ENCODE assay signal across 21 cellular contexts in genomic region chr14:51430079-51430478, GRCh38.
DNase-seq lines count a peak whose midpoint lies in the region; ATAC-seq and TF ChIP-seq lines count a peak whose summit lies in the region.
"Had no signal": no experiment of that assay in that cellular context is flagged by ENCODE, and none has a peak within 500 bp of the region (broad histone marks: within the 10 kb centered on the region; RNA-seq: fewer than 3 reads in every experiment).

No MANE protein-coding gene starts in this region.

- no peaks in the 10 kb centered on the region for H3K36me3 Mint-ChIP-seq in nephron (ENCODE audit: low read depth)
- H3K36me3 Mint-ChIP-seq: CD8-positive, alpha-beta T cell; T-cell had no signal

- H3K4me1 Mint-ChIP-seq in nephron = peaks cover 26% of the 10 kb centered on the region
- H3K4me1 Mint-ChIP-seq: T-cell had no signal

- H3K27me3 ChIP-seq in ACC112 (ENCODE audit: insufficient read depth, low read length) = no peaks in the 10 kb centered on the region
- H3K27me3 ChIP-seq: hepatocyte, vagina had no signal

- H3K27me3 Mint-ChIP-seq in nephron (ENCODE audit: low read depth) = peaks cover 4% of the 10 kb centered on the region
- H3K27me3 Mint-ChIP-seq: progenitor cell of endocrine pancreas had no signal

- peak overlapping the region; percentile 45 for H3K4me3 ChIP-seq in ACC112 (ENCODE audit: low read depth, low read length)
- H3K4me3 ChIP-seq in choroid plexus epithelial cell (ENCODE audit: low read depth, low read length) = no peak overlapping the region
- H3K4me3 ChIP-seq: coronary artery, hepatocyte, K562, vagina had no signal

- H2AFZ ChIP-seq in ACC112 (ENCODE audit: low read length, unreplicated experiment) = peak overlapping the region; percentile 50
- H2AFZ ChIP-seq: hepatocyte had no signal

- H3K4me3 Mint-ChIP-seq in nephron = no peak overlapping the region
- H3K4me3 Mint-ChIP-seq: activated CD8-positive, alpha-beta T cell treated with anti-CD3 and anti-CD28 coated beads, Interleukin-2, amount 10 ng/mL, durations not matched to agents 7 days and 5 days; CD8-positive, alpha-beta T cell; T-cell had no signal

- H3K4me1 ChIP-seq in ACC112 (ENCODE audit: control insufficient read depth, insufficient read depth, low read length, unreplicated experiment) = peaks cover 30% of the 10 kb centered on the region

- H3K79me2 ChIP-seq in ACC112 (ENCODE audit: control insufficient read depth, insufficient read depth, low read length, unreplicated experiment) = no peaks in the 10 kb centered on the region
- H3K79me2 ChIP-seq: hepatocyte had no signal

- TF ChIP-seq CTCF in choroid plexus epithelial cell (conservative IDR thresholded peaks at IDR 0.05; ENCODE audit: low read depth, low read length) = no peak
- TF ChIP-seq CTCF in nephron (IDR thresholded peaks at IDR 0.05; ENCODE audit: unreplicated experiment in 3 of 3) = no peak

- peak overlapping the region; percentile 51 for H3K27ac ChIP-seq in ACC112 (ENCODE audit: low read depth, low read length)
- H3K27ac ChIP-seq: coronary artery, epithelial cell of prostate, hepatocyte, vagina had no signal

- H3K36me3 ChIP-seq in ACC112 (ENCODE audit: insufficient read depth, low read length) = no peaks in the 10 kb centered on the region
- H3K36me3 ChIP-seq: vagina had no signal

- ATAC-seq in HG03469 (IDR thresholded peaks at IDR 0.05; ENCODE audit: unreplicated experiment) = no peak
- ATAC-seq: activated CD8-positive, alpha-beta T cell treated with anti-CD3 and anti-CD28 coated beads, Interleukin-2, amount 10 ng/mL, durations not matched to agents 7 days and 5 days; CD8-positive, alpha-beta T cell; K562; T-cell had no signal

- DNase-seq in M059J (ENCODE audit: low read depth) = peak; percentile 46
- peak; percentile 37 for DNase-seq in choroid plexus epithelial cell (ENCODE audit: low read depth)
- no peak for DNase-seq in iPS-NIHi7 (ENCODE audit: extremely low spot score)
- no peak for DNase-seq in activated CD8-positive, alpha-beta memory T cell treated with anti-CD3 and anti-CD28 coated beads, Interleukin-2, amount 50 U/mL, for 4 hours
- DNase-seq in stimulated activated CD4-positive, alpha-beta T cell treated with anti-CD3 and anti-CD28 coated beads, Interleukin-4, amount 100 ng/mL, for 4 hours = no peak
- DNase-seq: activated CD8-positive, alpha-beta T cell treated with anti-CD3 and anti-CD28 coated beads, Interleukin-2, amount 10 ng/mL, durations not matched to agents 7 days and 5 days; amniotic stem cell; CD8-positive, alpha-beta T cell; NCI-H1105; NCI-H774; stimulated activated naive CD4-positive, alpha-beta T cell; T-cell had no signal

- H3K27ac Mint-ChIP-seq in nephron = peak overlapping the region; percentile 57 to 62 (median 61)
- H3K27ac Mint-ChIP-seq: activated CD8-positive, alpha-beta T cell treated with anti-CD3 and anti-CD28 coated beads, Interleukin-2, amount 10 ng/mL, durations not matched to agents 7 days and 5 days; CD8-positive, alpha-beta T cell; T-cell had no signal

- no peaks in the 10 kb centered on the region for H3K9me3 Mint-ChIP-seq in nephron
- H3K9me3 Mint-ChIP-seq: CD8-positive, alpha-beta T cell; T-cell had no signal

Comparison
In these comparisons a context has a peak if more than half of its experiments do, and no peak if none do; other contexts are left out.
1. DNase-seq: peak in M059J (single experiment) and choroid plexus epithelial cell (single experiment); none in iPS-NIHi7 (single experiment), activated CD8-positive, alpha-beta memory T cell treated with anti-CD3 and anti-CD28 coated beads, Interleukin-2, amount 50 U/mL, for 4 hours (single experiment) and stimulated activated CD4-positive, alpha-beta T cell treated with anti-CD3 and anti-CD28 coated beads, Interleukin-4, amount 100 ng/mL, for 4 hours (0 of 2).